19 cellular contexts compared by ENCODE assay signal in genomic region chr3:132544130-132544529, GRCh38. TPM values are rescaled to one million over a fixed set of nuclear protein-coding genes. Genes with fewer than 3 reads are reported as not detected.
A peak's percentile ranks its signal among the peaks of the same experiment; 100 is the strongest.
DNase-seq lines count a peak whose midpoint lies in the region; ATAC-seq and TF ChIP-seq lines count a peak whose summit lies in the region.
"Had no signal": no experiment of that assay in that cellular context is flagged by ENCODE, and none has a peak within 500 bp of the region (broad histone marks: within the 10 kb centered on the region; RNA-seq: fewer than 3 reads in every experiment).

No MANE protein-coding gene starts in this region.

- H2AK5ac ChIP-seq in IMR-90 (ENCODE audit: low read depth, low read length): peak overlapping the region; percentile 66; the same call in 1 of the 2 replicates

- DNase-seq in GM23248 (no peak), IMR-90 (no peak), coronary artery (ENCODE audit: low spot score) (no peak), COLO668 (lab: John Stamatoyannopoulos, UW; ENCODE audit: unreplicated experiment) (no peak), T-helper 1 cell (no peak)
- no peak for DNase-seq in activated T-helper 2 cell treated with anti-CD3 and anti-CD28 coated beads, Interferon-gamma antibody, Interleukin-2, Interleukin-4, amounts not matched to agents 10 μg/mL and 5 μg/mL and 100 μg/mL, durations not matched to agents 14 hours and 24 hours and 36 hours (ENCODE audit: low spot score)
- DNase-seq in stimulated activated effector memory CD8-positive, alpha-beta T cell treated with anti-CD3 and anti-CD28 coated beads, Interleukin-12 subunit alpha, Interleukin-12 subunit beta, amount 100 ng/mL, for 72 hours (ENCODE audit: low spot score in 2 of 2): no peak
- DNase-seq: COR-L47, DMS 273 treated with DMSO at 0.1 percent for 48 hours, H7, NCI-H1417, NCI-H187, NCI-H2107, NCI-H524, NCI-H82, Peyer's patch had no signal

- peaks cover 53% of the 10 kb centered on the region for H3K4me1 Mint-ChIP-seq in activated T-helper 2 cell treated with anti-CD3 and anti-CD28 coated beads, Interferon-gamma antibody, Interleukin-2, Interleukin-4, amounts not matched to agents 10 μg/mL and 5 μg/mL and 100 μg/mL, durations not matched to agents 14 hours and 24 hours and 36 hours (ENCODE audit: low read depth)
- H3K4me1 Mint-ChIP-seq in stimulated activated effector memory CD8-positive, alpha-beta T cell treated with anti-CD3 and anti-CD28 coated beads, Interleukin-12 subunit alpha, Interleukin-12 subunit beta, amount 100 ng/mL, for 72 hours: peaks cover 33% of the 10 kb centered on the region

- H3K4ac ChIP-seq in IMR-90 (ENCODE audit: low read depth, low read length): peak overlapping the region; percentile 71

- H3K27ac ChIP-seq in GM23248: peak overlapping the region; percentile 93; the same call in 1 of the 2 replicates
- H3K27ac ChIP-seq in IMR-90 (ENCODE audit: insufficient read depth, low read length): peak overlapping the region; percentile 49
- no peak overlapping the region for H3K27ac ChIP-seq in coronary artery
- H3K27ac ChIP-seq: Peyer's patch had no signal

- H3K27ac Mint-ChIP-seq in activated T-helper 2 cell treated with anti-CD3 and anti-CD28 coated beads, Interferon-gamma antibody, Interleukin-2, Interleukin-4, amounts not matched to agents 10 μg/mL and 5 μg/mL and 100 μg/mL, durations not matched to agents 14 hours and 24 hours and 36 hours: peak overlapping the region; percentile 99
- H3K27ac Mint-ChIP-seq in stimulated activated effector memory CD8-positive, alpha-beta T cell treated with anti-CD3 and anti-CD28 coated beads, Interleukin-12 subunit alpha, Interleukin-12 subunit beta, amount 100 ng/mL, for 72 hours: peak overlapping the region; percentile 38

- H3K4me3 ChIP-seq in GM23248 (no peak overlapping the region), IMR-90 (ENCODE audit: insufficient read depth, low read depth, low read length) (no peak overlapping the region), coronary artery (no peak overlapping the region)
- H3K4me3 ChIP-seq: Peyer's patch had no signal

- H3K9me3 Mint-ChIP-seq in activated T-helper 2 cell treated with anti-CD3 and anti-CD28 coated beads, Interferon-gamma antibody, Interleukin-2, Interleukin-4, amounts not matched to agents 10 μg/mL and 5 μg/mL and 100 μg/mL, durations not matched to agents 14 hours and 24 hours and 36 hours: peaks cover 4% of the 10 kb centered on the region
- H3K9me3 Mint-ChIP-seq in stimulated activated effector memory CD8-positive, alpha-beta T cell treated with anti-CD3 and anti-CD28 coated beads, Interleukin-12 subunit alpha, Interleukin-12 subunit beta, amount 100 ng/mL, for 72 hours: no peaks in the 10 kb centered on the region

- H2AFZ ChIP-seq in GM23248: no peak overlapping the region
- H2AFZ ChIP-seq in IMR-90 (replicated peaks; ENCODE audit: low read length, poor library complexity): no peak overlapping the region

- peak overlapping the region; percentile 86 for H2BK20ac ChIP-seq in IMR-90 (ENCODE audit: low read depth, low read length)

- no peak for TF ChIP-seq RAD21 in IMR-90 (IDR thresholded peaks at IDR 0.05; ENCODE audit: low read length)

- H3K9me3 ChIP-seq in GM23248 (ENCODE audit: low read depth): no peaks in the 10 kb centered on the region
- H3K9me3 ChIP-seq in IMR-90 (ENCODE audit: control insufficient read depth, insufficient read depth, low read length): no peaks in the 10 kb centered on the region
- H3K9me3 ChIP-seq: Peyer's patch had no signal

- peak overlapping the region; percentile 73; the same call in 1 of the 2 replicates for H3K23ac ChIP-seq in IMR-90 (ENCODE audit: low read depth, low read length)

- peak overlapping the region; percentile 53 for H4K91ac ChIP-seq in IMR-90 (ENCODE audit: insufficient read depth, low read depth, low read length)

- no peak overlapping the region for H3K56ac ChIP-seq in IMR-90 (ENCODE audit: extremely low read depth, insufficient read depth, low read length)

- no peaks in the 10 kb centered on the region for H3K27me3 Mint-ChIP-seq in activated T-helper 2 cell treated with anti-CD3 and anti-CD28 coated beads, Interferon-gamma antibody, Interleukin-2, Interleukin-4, amounts not matched to agents 10 μg/mL and 5 μg/mL and 100 μg/mL, durations not matched to agents 14 hours and 24 hours and 36 hours (ENCODE audit: low read depth)

- CTCF ChIA-PET in IMR-90 (lab: Yijun Ruan, JAX): no interaction called here

- H2BK120ac ChIP-seq in IMR-90 (ENCODE audit: low read depth, low read length): peak overlapping the region; percentile 50

- dilution Hi-C loops in IMR-90 (cut with HindIII; ENCODE audit: low sequenced_read_pairs, unreplicated experiment): loop anchor here (25.0 kb wide), 1 partner anchor 93 kb away; no protein-coding TSS in a partner anchor

- peak overlapping the region; percentile 93 for H2BK15ac ChIP-seq in IMR-90 (ENCODE audit: low read depth, low read length)

- peak overlapping the region; percentile 57 to 73; a peak in 3 of 4 replicates for H4K8ac ChIP-seq in IMR-90 (ENCODE audit: low read depth in 2 of 2, low read length in 2 of 2)

- H3K4me2 ChIP-seq in GM23248 (ENCODE audit: unreplicated experiment) (no peak overlapping the region), IMR-90 (ENCODE audit: low read depth, low read length) (no peak overlapping the region)

- peak overlapping the region; percentile 50 for H3K14ac ChIP-seq in IMR-90 (replicated peaks; ENCODE audit: low read depth, low read length)

- H4K20me1 ChIP-seq in GM23248 (ENCODE audit: insufficient read depth): no peaks in the 10 kb centered on the region
- H4K20me1 ChIP-seq in IMR-90 (ENCODE audit: insufficient read depth, low read length): no peaks in the 10 kb centered on the region

- TF ChIP-seq POLR2A in IMR-90 (IDR thresholded peaks at IDR 0.05; ENCODE audit: low read depth, low read length): no peak

- H3K9me1 ChIP-seq in IMR-90 (ENCODE audit: insufficient read depth, low read length): peaks cover 25% of the 10 kb centered on the region

- H3K79me1 ChIP-seq in IMR-90 (ENCODE audit: low read depth in 1 of 2, low read length in 2 of 2): peaks cover 13 to 32% of the 10 kb centered on the region in 2 experiments; a peak in 3 of 4 replicates

- peaks cover 45% of the 10 kb centered on the region for H3K36me3 Mint-ChIP-seq in activated T-helper 2 cell treated with anti-CD3 and anti-CD28 coated beads, Interferon-gamma antibody, Interleukin-2, Interleukin-4, amounts not matched to agents 10 μg/mL and 5 μg/mL and 100 μg/mL, durations not matched to agents 14 hours and 24 hours and 36 hours (ENCODE audit: low read depth)
- peaks cover 12% of the 10 kb centered on the region for H3K36me3 Mint-ChIP-seq in stimulated activated effector memory CD8-positive, alpha-beta T cell treated with anti-CD3 and anti-CD28 coated beads, Interleukin-12 subunit alpha, Interleukin-12 subunit beta, amount 100 ng/mL, for 72 hours

- H3K9ac ChIP-seq in GM23248 (no peak overlapping the region), IMR-90 (ENCODE audit: low read depth, low read length) (no peak overlapping the region)

- H3K4me1 ChIP-seq in GM23248 (ENCODE audit: insufficient read depth) (peaks cover 27% of the 10 kb centered on the region), IMR-90 (ENCODE audit: control insufficient read depth, insufficient read depth, low read length) (peaks cover 23% of the 10 kb centered on the region)
- H3K4me1 ChIP-seq: Peyer's patch had no signal

- H3K36me3 ChIP-seq in GM23248 (ENCODE audit: low read depth) (peaks cover 13% of the 10 kb centered on the region; the same call in 1 of the 2 replicates), IMR-90 (ENCODE audit: control insufficient read depth, insufficient read depth, low read length) (peaks cover 7% of the 10 kb centered on the region)

- no peak overlapping the region for H3K4me3 Mint-ChIP-seq in activated T-helper 2 cell treated with anti-CD3 and anti-CD28 coated beads, Interferon-gamma antibody, Interleukin-2, Interleukin-4, amounts not matched to agents 10 μg/mL and 5 μg/mL and 100 μg/mL, durations not matched to agents 14 hours and 24 hours and 36 hours (ENCODE audit: low read depth)
- no peak overlapping the region for H3K4me3 Mint-ChIP-seq in stimulated activated effector memory CD8-positive, alpha-beta T cell treated with anti-CD3 and anti-CD28 coated beads, Interleukin-12 subunit alpha, Interleukin-12 subunit beta, amount 100 ng/mL, for 72 hours

- in situ Hi-C loops in GM23248 (cut with MboI) (loop anchor here (5.0 kb wide), 1 partner anchor 103 kb away; no protein-coding TSS in a partner anchor), IMR-90 (cut with MboI; ENCODE audit: low sequenced_read_pairs) (loop anchor here (5.0 kb wide), 1 partner anchor 103 kb away; no protein-coding TSS in a partner anchor)

- H3K27me3 ChIP-seq in GM23248 (replicated peaks; ENCODE audit: insufficient read depth): no peaks in the 10 kb centered on the region
- no peaks in the 10 kb centered on the region for H3K27me3 ChIP-seq in IMR-90 (ENCODE audit: control insufficient read depth, insufficient read depth, low read length)
- H3K27me3 ChIP-seq: Peyer's patch had no signal

- POLR2A ChIA-PET in IMR-90 (lab: Charles Lee; ENCODE audit: unreplicated experiment): no interaction called here

- H3K18ac ChIP-seq in IMR-90 (ENCODE audit: low read depth, low read length): peak overlapping the region; percentile 75

- H2BK5ac ChIP-seq in IMR-90 (ENCODE audit: low read depth, low read length, poor library complexity, severe bottlenecking): peak overlapping the region; percentile 67

- peak overlapping the region; percentile 57; the same call in 1 of the 2 replicates for H4K5ac ChIP-seq in IMR-90 (ENCODE audit: low read depth, low read length)

- WGBS in GM23248 (ENCODE audit: low coverage in 1 of 2, low lambda C conversion rate in 2 of 2, missing lambda C conversion rate in 2 of 2), 2 experiments: 93 to 100% methylated on average over 2 of the region's 2 CpGs
- WGBS in IMR-90 (ENCODE audit: extremely low coverage in 2 of 2, insufficient read length in 1 of 2), 2 experiments: 86% methylated on average over 1 of the region's 2 CpGs; no CpG with 5 or more reads in 1 of the 2 experiments

- H2AK9ac ChIP-seq in IMR-90 (replicated peaks; ENCODE audit: low read depth, low read length, poor library complexity): no peak overlapping the region

- no peak for ATAC-seq in IMR-90 (ENCODE audit: low read depth)
- no peak for ATAC-seq in stimulated activated effector memory CD8-positive, alpha-beta T cell treated with anti-CD3 and anti-CD28 coated beads, Interleukin-12 subunit alpha, Interleukin-12 subunit beta, amount 100 ng/mL, for 72 hours
- ATAC-seq: Right ventricle myocardium inferior had no signal

- TF ChIP-seq CTCF in IMR-90 (conservative IDR thresholded peaks at IDR 0.05; ENCODE audit: low read depth, low read length) (no peak), coronary artery (IDR thresholded peaks at IDR 0.05) (no peak)

- H3F3A ChIP-seq in GM23248 (ENCODE audit: insufficient read depth): peaks cover 32% of the 10 kb centered on the region

- no peaks in the 10 kb centered on the region for H3K79me2 ChIP-seq in GM23248 (ENCODE audit: insufficient read depth)

- H3K9me2 ChIP-seq in GM23248 (ENCODE audit: insufficient read depth): no peaks in the 10 kb centered on the region

- BruUV-seq in IMR-90 (replicated peaks; lab: Mats Ljungman, UMichigan): no TSS peak

- intact Hi-C loops in IMR-90 (cut with micrococcal nuclease): loop anchor here (5.0 kb wide), 1 partner anchor 48 kb away; no protein-coding TSS in a partner anchor
- intact Hi-C loops in activated T-helper 2 cell treated with anti-CD3 and anti-CD28 coated beads, Interferon-gamma antibody, Interleukin-2, Interleukin-4, amounts not matched to agents 10 μg/mL and 5 μg/mL and 100 μg/mL, durations not matched to agents 14 hours and 24 hours and 36 hours (cut with micrococcal nuclease): loop anchor here (1.0 to 10.0 kb wide), 3 partner anchors 8 to 1049 kb away; partner anchors contain the start of gene DNAJC13

RNA-seq across cellular contexts. Expression of gene ACKR4, which starts 52.9 kb away (rescaled TPM):
- total RNA-seq in GM23248 (2014; rRNA removed; shearing (Covaris generic)): 25.0 and 25.2 TPM in 2 replicates
- polyA plus RNA-seq in GM23248 (2016; fragmentation: Nextera tagmentation; extraction: Ambion mirVana) (13.4 and 14.8 TPM in 2 replicates), IMR-90 (2012; rRNA removed) (not detected in 2 replicates)
- 0.18 TPM in 1 of 2 replicates, not detected in the other for total RNA-seq in IMR-90 (2012; rRNA removed)
- polyA plus RNA-seq in IMR-90 (2012; cell fraction: cytosol; rRNA removed): not detected in 2 replicates
- 0.15 TPM in 1 of 2 replicates, not detected in the other for polyA plus RNA-seq in IMR-90 (2012; cell fraction: nucleus; rRNA removed; ENCODE audit: low replicate concordance)
- not detected in 2 replicates for total RNA-seq in activated T-helper 2 cell treated with anti-CD3 and anti-CD28 coated beads, Interferon-gamma antibody, Interleukin-2, Interleukin-4, amounts not matched to agents 10 μg/mL and 5 μg/mL and 100 μg/mL, durations not matched to agents 14 hours and 24 hours and 36 hours
- total RNA-seq: H7, HT1080, SK-MEL-5 had no signal

Comparison
In these comparisons a context has a peak if more than half of its experiments do, and no peak if none do; other contexts are left out.
1. H3K27ac ChIP-seq: peak in GM23248 (single experiment) and IMR-90 (single experiment); none in coronary artery (0 of 2).
2. RNA of gene ACKR4, which starts 52.9 kb away (total RNA-seq): 25.0 to 25.2 TPM in GM23248; 0.18 TPM in IMR-90 and not detected in activated T-helper 2 cell treated with anti-CD3 and anti-CD28 coated beads, Interferon-gamma antibody, Interleukin-2, Interleukin-4, amounts not matched to agents 10 μg/mL and 5 μg/mL and 100 μg/mL, durations not matched to agents 14 hours and 24 hours and 36 hours; every median in the first group is over 10 times any median in the second.